In the genomic region with DNA sequence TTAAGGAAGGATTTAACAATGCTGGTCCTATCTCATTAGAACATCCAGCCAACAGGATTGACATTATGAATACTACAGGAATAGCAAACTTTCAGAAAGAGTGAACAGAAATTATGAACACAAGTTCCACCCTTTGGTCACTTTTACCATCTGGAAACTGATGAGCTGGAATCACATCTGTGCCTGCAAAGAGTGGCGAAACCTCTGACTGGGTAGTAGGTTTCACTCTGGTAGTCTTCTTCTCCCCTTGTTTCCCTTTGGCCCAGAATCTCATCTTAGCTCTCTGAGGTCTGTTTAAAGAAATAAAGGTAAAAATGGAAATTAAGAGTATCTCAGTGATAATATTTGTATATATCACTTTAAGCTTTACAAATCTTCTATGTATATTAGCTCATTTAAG, we compare ENCODE assay signal across 29 cellular contexts.
DNase-seq lines count a peak whose midpoint lies in the region; ATAC-seq, FAIRE-seq and TF ChIP-seq lines count a peak whose summit lies in the region.
"Had no signal": no experiment of that assay in that cellular context is flagged by ENCODE, and none has a peak within 500 bp of the region (broad histone marks: within the 10 kb centered on the region; RNA-seq: fewer than 3 reads in every experiment).

No MANE protein-coding gene starts in this region.

- H3K9me3 ChIP-seq in GM12878 (replicated peaks; ENCODE audit: control insufficient read depth, insufficient read depth, low read length) (no peaks in the 10 kb centered on the region), suprapubic skin (no peaks in the 10 kb centered on the region), lower lobe of right lung (no peaks in the 10 kb centered on the region)
- H3K9me3 ChIP-seq: gastroesophageal sphincter, right atrium auricular region, testis had no signal

- H3K36me3 ChIP-seq in GM12878 (ENCODE audit: control insufficient read depth in 2 of 2, insufficient read depth in 2 of 2, low read length in 1 of 2) (peaks cover 0 to 5% of the 10 kb centered on the region in 2 experiments; a peak in 2 of 4 replicates), suprapubic skin (peaks cover 74% of the 10 kb centered on the region), lower lobe of right lung (peaks cover 84% of the 10 kb centered on the region)

- RAD21 ChIA-PET in GM12878 (lab: Charles Lee; ENCODE audit: unreplicated experiment) = no interaction called here

- H3K27me3 ChIP-seq in GM12878 (replicated peaks in 1 of 2; ENCODE audit: control insufficient read depth in 2 of 2, insufficient read depth in 2 of 2, low read length in 1 of 2) = no peaks in the 10 kb centered on the region
- no peaks in the 10 kb centered on the region for H3K27me3 ChIP-seq in suprapubic skin
- no peaks in the 10 kb centered on the region for H3K27me3 ChIP-seq in lower lobe of right lung (ENCODE audit: low read depth)
- H3K27me3 ChIP-seq: gastroesophageal sphincter, right atrium auricular region, testis had no signal

- H3K79me2 ChIP-seq in GM12878 (ENCODE audit: control insufficient read depth, insufficient read depth, low read length) = no peaks in the 10 kb centered on the region

- POLR2A ChIA-PET in GM12878 (lab: Charles Lee) = no interaction called here

- in situ Hi-C loops in GM12878 (cut with MboI) = no loop called here

- H3K4me3 ChIP-seq in GM12878 (no peak overlapping the region), suprapubic skin (no peak overlapping the region), lower lobe of right lung (no peak overlapping the region)
- H3K4me3 ChIP-seq: gastroesophageal sphincter, right atrium auricular region, testis had no signal

- CTCF ChIA-PET in GM12878 (lab: Yijun Ruan, JAX) = no interaction called here

- 44% methylated on average over 1 of the region's 1 CpG for WGBS in GM12878 (ENCODE audit: insufficient coverage, insufficient replicate concordance, low lambda C conversion rate, missing lambda C conversion rate)
- WGBS in suprapubic skin = 86% methylated on average over 1 of the region's 1 CpG

- SMC1A ChIA-PET in GM12878 (lab: Charles Lee; ENCODE audit: uncharacterized antibody, unreplicated experiment) = interaction anchor here (0.6 to 2.3 kb wide), 7 partner anchors 9 to 270 kb away, joined by 3 to 7 read pairs (median 3); no protein-coding TSS in a partner anchor

- no peak overlapping the region for H3K9ac ChIP-seq in GM12878 (ENCODE audit: control insufficient read depth, insufficient read depth, low read length)

- intact Hi-C loops in GM12878 (cut with micrococcal nuclease; ENCODE audit: unreplicated experiment) = no loop called here
- intact Hi-C loops in lower lobe of right lung (cut with DNase I) = no loop called here

- no peak overlapping the region for H2AFZ ChIP-seq in GM12878 (ENCODE audit: control insufficient read depth, low read depth, low read length)

- FAIRE-seq in GM12892 (lab: Jason Lieb, UNC) (peak; percentile 63), GM12878 (lab: Jason Lieb, UNC) (no peak)
- FAIRE-seq: bronchial epithelial cell, endothelial cell of umbilical vein, small intestine had no signal

- ATAC-seq in GM21390 (IDR thresholded peaks at IDR 0.05; ENCODE audit: unreplicated experiment) (peak; percentile 82), HG03045 (IDR thresholded peaks at IDR 0.05; ENCODE audit: unreplicated experiment) (peak; percentile 52), GM12878 (peak; percentile 70), GM18498 (IDR thresholded peaks at IDR 0.05; ENCODE audit: unreplicated experiment) (no peak), lower lobe of right lung (no peak)
- ATAC-seq: gastroesophageal sphincter, T-cell had no signal

- DNase-seq in GM12892 (ENCODE audit: insufficient read length) = no peak
- peak; percentile 20 for DNase-seq in GM12878 (ENCODE audit: low read depth, low spot score)
- no peak for DNase-seq in NCI-H2029 treated with DMSO at 0.1 percent for 48 hours (lab: John Stamatoyannopoulos, UW)
- DNase-seq in suprapubic skin (ENCODE audit: low spot score in 2 of 2) = no peak
- no peak for DNase-seq in lower lobe of right lung
- DNase-seq: activated CD4-positive, alpha-beta T cell treated with anti-CD3 and anti-CD28 coated beads, Interleukin-2, amount 10 ng/mL, durations not matched to agents 24 days and 14 days; activated effector memory CD4-positive, alpha-beta T cell treated with anti-CD3 and anti-CD28 coated beads, Interleukin-2, amount 50 U/mL, for 16 hours; activated naive CD8-positive, alpha-beta T cell treated with anti-CD3 and anti-CD28 coated beads for 36 hours; activated T-cell treated with anti-CD3 and anti-CD28 coated beads, Interleukin-2, amount 50 U/mL, for 24 hours; anterior cingulate cortex; CD4-positive, alpha-beta memory T cell; EL; kidney glomerular epithelial cell; NCI-H1048; NCI-H446 treated with DMSO at 0.1 percent for 48 hours; NCI-H82; posterior cingulate gyrus; small intestine; stimulated activated naive CD4-positive, alpha-beta T cell; T-cell; testis had no signal

- TF ChIP-seq RAD21 in GM12878 (IDR thresholded peaks at IDR 0.05; ENCODE audit: insufficient read depth, low read depth, low read length) = no peak

- H4K20me1 ChIP-seq in GM12878 (ENCODE audit: control insufficient read depth, insufficient read depth) = no peaks in the 10 kb centered on the region

- TF ChIP-seq EP300 in GM12878 (IDR thresholded peaks at IDR 0.05; ENCODE audit: borderline replicate concordance in 1 of 2, control insufficient read depth in 1 of 2, low read depth in 2 of 2, low read length in 2 of 2) (no peak), suprapubic skin (IDR thresholded peaks at IDR 0.05) (no peak)

- TF ChIP-seq POLR2A in GM12892 (IDR thresholded peaks at IDR 0.05; ENCODE audit: low read depth, low read length) = no peak
- TF ChIP-seq POLR2A in GM12878 (IDR thresholded peaks at IDR 0.05; ENCODE audit: low read depth, low read length) = no peak
- TF ChIP-seq POLR2A in suprapubic skin (IDR thresholded peaks at IDR 0.05) = no peak

- no peak for TF ChIP-seq CTCF in GM12878 (IDR thresholded peaks at IDR 0.05 in 2 of 3, conservative IDR thresholded peaks at IDR 0.05 in 1 of 3; ENCODE audit: control insufficient read depth in 2 of 3, extremely low read depth in 1 of 3, insufficient read depth in 1 of 3, low read depth in 3 of 3, low read length in 3 of 3)
- no peak for TF ChIP-seq CTCF in suprapubic skin (IDR thresholded peaks at IDR 0.05)
- no peak for TF ChIP-seq CTCF in lower lobe of right lung (IDR thresholded peaks at IDR 0.05)

- H3K4me1 ChIP-seq in GM12878 (ENCODE audit: control insufficient read depth, insufficient read depth, low read length) (peaks cover 11% of the 10 kb centered on the region; the same call in 1 of the 2 replicates), suprapubic skin (no peaks in the 10 kb centered on the region), lower lobe of right lung (no peaks in the 10 kb centered on the region)
- H3K4me1 ChIP-seq: gastroesophageal sphincter, right atrium auricular region, testis had no signal

- peak overlapping the region; percentile 54; the same call in 1 of the 2 replicates for H3K4me2 ChIP-seq in GM12878 (ENCODE audit: control insufficient read depth, insufficient read depth)

- H3K27ac ChIP-seq in GM12878 (ENCODE audit: control insufficient read depth, insufficient read depth) = no peak overlapping the region
- H3K27ac ChIP-seq in suprapubic skin = no peak overlapping the region
- no peak overlapping the region for H3K27ac ChIP-seq in lower lobe of right lung
- H3K27ac ChIP-seq: gastroesophageal sphincter, right atrium auricular region, RWPE1, testis had no signal

- no TSS peak for BruUV-seq in GM12878 (replicated peaks; lab: Mats Ljungman, UMichigan)

TF ChIP-seq in GM12878, 131 proteins besides CTCF, POLR2A, EP300 and RAD21:
- TF ChIP-seq, protein P1, sequence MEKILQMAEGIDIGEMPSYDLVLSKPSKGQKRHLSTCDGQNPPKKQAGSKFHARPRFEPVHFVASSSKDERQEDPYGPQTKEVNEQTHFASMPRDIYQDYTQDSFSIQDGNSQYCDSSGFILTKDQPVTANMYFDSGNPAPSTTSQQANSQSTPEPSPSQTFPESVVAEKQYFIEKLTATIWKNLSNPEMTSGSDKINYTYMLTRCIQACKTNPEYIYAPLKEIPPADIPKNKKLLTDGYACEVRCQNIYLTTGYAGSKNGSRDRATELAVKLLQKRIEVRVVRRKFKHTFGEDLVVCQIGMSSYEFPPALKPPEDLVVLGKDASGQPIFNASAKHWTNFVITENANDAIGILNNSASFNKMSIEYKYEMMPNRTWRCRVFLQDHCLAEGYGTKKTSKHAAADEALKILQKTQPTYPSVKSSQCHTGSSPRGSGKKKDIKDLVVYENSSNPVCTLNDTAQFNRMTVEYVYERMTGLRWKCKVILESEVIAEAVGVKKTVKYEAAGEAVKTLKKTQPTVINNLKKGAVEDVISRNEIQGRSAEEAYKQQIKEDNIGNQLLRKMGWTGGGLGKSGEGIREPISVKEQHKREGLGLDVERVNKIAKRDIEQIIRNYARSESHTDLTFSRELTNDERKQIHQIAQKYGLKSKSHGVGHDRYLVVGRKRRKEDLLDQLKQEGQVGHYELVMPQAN (conservative IDR thresholded peaks at IDR 0.05) = no peak
- TF ChIP-seq HDGF (IDR thresholded peaks at IDR 0.05) (no peak), RUNX3 (IDR thresholded peaks at IDR 0.05; ENCODE audit: low read length) (0 out of 2 replicates have a peak, but pooled peaks have one; percentile 6)

Comparison
In these comparisons a context has a peak if more than half of its experiments do, and no peak if none do; other contexts are left out.
1. ATAC-seq: peak in GM21390 (single experiment), HG03045 (single experiment) and GM12878 (single experiment); none in GM18498 (single experiment) and lower lobe of right lung (0 of 2).